In the genomic region with DNA sequence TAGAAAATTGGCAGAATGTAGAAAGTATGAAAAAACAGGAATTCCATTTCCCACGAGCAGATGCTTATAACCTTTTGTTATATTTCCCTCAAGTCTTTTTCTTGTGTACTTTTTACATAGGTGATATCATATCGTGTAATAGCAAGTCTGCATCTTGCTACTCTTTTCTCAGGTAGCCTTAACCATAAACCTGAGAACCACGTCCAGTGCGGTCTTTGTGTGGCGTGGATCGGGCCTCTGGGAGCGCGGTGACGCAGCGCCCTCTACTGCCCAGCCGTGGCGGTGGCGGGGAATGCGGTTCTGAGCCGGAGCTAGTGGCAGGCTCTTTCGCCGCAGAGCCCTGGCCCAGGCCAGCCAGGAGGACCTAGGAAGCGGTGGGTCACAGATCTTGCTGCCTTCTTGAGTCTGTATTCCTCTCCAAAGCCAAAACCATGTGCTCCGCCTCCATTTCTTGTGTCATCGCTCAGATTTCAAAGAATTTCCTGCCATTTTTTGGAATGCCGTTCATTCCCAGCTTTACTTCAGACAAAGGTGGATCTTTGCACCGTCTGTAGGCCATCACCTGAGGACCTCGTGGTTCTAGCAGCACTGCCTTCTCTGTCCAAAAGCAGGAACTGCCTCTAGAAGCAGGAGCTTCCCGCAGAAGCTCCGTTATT, we compare ENCODE assay signal across 8 cellular contexts.
DNase-seq lines count a peak whose midpoint lies in the region; ATAC-seq and TF ChIP-seq lines count a peak whose summit lies in the region.

No MANE protein-coding gene starts in this region.

- DNase-seq in NCI-H1105 (lab: John Stamatoyannopoulos, UW) (peak; percentile 25), cerebellar cortex (ENCODE audit: low spot score) (peak; percentile 77), left lung (peak; percentile 78 to 98)
- DNase-seq in activated CD4-positive, alpha-beta T cell treated with anti-CD3 and anti-CD28 coated beads for 4 hours, result peak; percentile 52 to 67
- peak; percentile 62 to 74 for DNase-seq in stimulated activated CD4-positive, alpha-beta T cell treated with anti-CD3 and anti-CD28 coated beads, Interleukin-4, amount 100 ng/mL, for 48 hours (ENCODE audit: low read depth in 2 of 2)

- intact Hi-C loops in left lung (cut with DNase I), result no loop called here

- H3K4me3 ChIP-seq in left lung, result no peak overlapping the region

- no peaks in the 10 kb centered on the region for H3K27me3 ChIP-seq in left lung

- ATAC-seq in left lung (peak; percentile 95), HG03025 (IDR thresholded peaks at IDR 0.05; ENCODE audit: low FRiP score, unreplicated experiment) (no peak), HG03521 (IDR thresholded peaks at IDR 0.05; ENCODE audit: unreplicated experiment) (no peak)

- H3K27ac ChIP-seq in left lung, result no peak overlapping the region

- H3K36me3 ChIP-seq in left lung, result peaks cover 0 to 29% of the 10 kb centered on the region in 2 donors

- peaks cover 0 to 34% of the 10 kb centered on the region in 2 donors for H3K4me1 ChIP-seq in left lung

- TF ChIP-seq CTCF in GM12872 (IDR thresholded peaks at IDR 0.05; ENCODE audit: insufficient read depth, low read depth, low read length) (peak; percentile 95), left lung (IDR thresholded peaks at IDR 0.05) (peak; percentile 92 to 96)

- H3K9me3 ChIP-seq in left lung, result no peaks in the 10 kb centered on the region

Comparison
In these comparisons a context has a peak if more than half of its experiments do, and no peak if none do; other contexts are left out.
1. DNase-seq: peak in every context shown above with its lines; median percentile 88 in left lung; 77 in cerebellar cortex; 68 in stimulated activated CD4-positive, alpha-beta T cell treated with anti-CD3 and anti-CD28 coated beads, Interleukin-4, amount 100 ng/mL, for 48 hours; 60 in activated CD4-positive, alpha-beta T cell treated with anti-CD3 and anti-CD28 coated beads for 4 hours; 25 in NCI-H1105.